ENCODE assay signal across 9 cellular contexts in the genomic region with DNA sequence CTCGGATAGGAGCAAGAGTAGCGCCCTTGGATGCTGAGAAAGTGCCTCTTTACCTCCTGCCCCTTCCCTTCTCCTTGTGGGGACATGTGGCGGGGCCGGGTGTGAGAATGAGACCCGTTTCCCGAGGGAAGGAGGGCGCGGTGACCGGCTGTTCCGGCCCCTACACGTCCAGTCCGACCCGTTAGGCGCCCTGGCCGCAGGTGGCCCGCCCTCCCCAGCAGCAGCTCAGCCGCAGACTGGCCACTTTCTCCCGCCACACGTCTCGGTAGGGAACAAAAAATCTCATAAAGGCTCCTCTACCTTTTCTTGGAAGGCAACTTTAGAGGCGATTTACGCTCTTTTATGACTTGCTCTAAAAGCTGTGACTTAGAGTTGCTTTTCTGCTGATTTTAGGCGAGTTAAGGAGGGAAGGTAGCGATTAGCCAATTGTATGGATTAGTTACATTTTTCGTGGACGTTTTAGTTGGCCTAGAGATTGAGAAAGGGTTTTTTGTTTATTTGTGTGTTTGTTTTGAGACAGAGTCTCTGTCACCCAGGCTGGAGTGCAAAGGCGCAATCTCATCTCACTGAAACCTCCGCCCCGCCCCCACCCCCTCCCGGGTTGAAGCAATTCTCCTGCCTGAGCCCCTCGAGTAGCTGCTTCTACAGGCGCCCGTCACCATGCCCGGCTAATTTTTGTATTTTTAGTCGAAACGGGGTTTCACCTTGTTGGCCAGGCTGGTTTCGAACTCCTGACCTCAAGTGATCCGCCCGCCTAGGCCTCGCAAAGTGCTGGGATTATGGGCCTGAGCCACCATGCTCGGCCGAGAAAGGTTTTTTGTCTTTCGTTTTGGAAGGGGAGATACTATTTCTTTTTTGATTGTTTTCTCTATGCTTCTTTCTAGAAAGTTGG. TPM values are rescaled to one million over a fixed set of nuclear protein-coding genes. Genes with fewer than 3 reads are reported as not detected.
DNase-seq lines count a peak whose midpoint lies in the region; ATAC-seq and TF ChIP-seq lines count a peak whose summit lies in the region.
"Had no signal": no experiment of that assay in that cellular context is flagged by ENCODE, and none has a peak within 500 bp of the region (broad histone marks: within the 10 kb centered on the region; RNA-seq: fewer than 3 reads in every experiment).

No MANE protein-coding gene starts in this region.

- H3K4me3 ChIP-seq in GM06990 (replicated peaks; ENCODE audit: low read depth, low read length) (peak overlapping the region; percentile 79), Panc1 (ENCODE audit: low read depth in 2 of 2, low read length in 2 of 2) (peak overlapping the region; percentile 64 to 65), fibroblast of villous mesenchyme (ENCODE audit: low read depth, low read length) (peak overlapping the region; percentile 58), ovary (peak overlapping the region; percentile 57)

- H3K9me3 ChIP-seq in Panc1 (ENCODE audit: control insufficient read depth, insufficient read depth, low read depth, low read length) (no peaks in the 10 kb centered on the region), ovary (no peaks in the 10 kb centered on the region)

- WGBS in ovary, 3 donors, result 57 to 75% (median 67%) methylated on average over 43 of the region's 43 CpGs

- POLR2A ChIA-PET in Panc1 (lab: Charles Lee), result interaction anchor here (0.6 to 0.7 kb wide), 2 partner anchors 18 to 33 kb away, joined by 7 to 13 read pairs; no protein-coding TSS in a partner anchor

- in situ Hi-C loops in Panc1 (cut with HindIII; ENCODE audit: low pct_unique_long_range_greater_than_20kb, low sequenced_read_pairs), result no loop called here

- no peak for TF ChIP-seq CTCF in GM06990 (IDR thresholded peaks at IDR 0.05; ENCODE audit: insufficient read depth, low read length, poor library complexity, severe bottlenecking)
- no peak for TF ChIP-seq CTCF in Panc1 (IDR thresholded peaks at IDR 0.05)
- TF ChIP-seq CTCF in fibroblast of villous mesenchyme (IDR thresholded peaks at IDR 0.05; ENCODE audit: insufficient read depth, low read depth, low read length), result no peak
- TF ChIP-seq CTCF in ovary (IDR thresholded peaks at IDR 0.05), result no peak

- intact Hi-C loops in Panc1 (cut with micrococcal nuclease; ENCODE audit: unreplicated experiment) (no loop called here), ovary (cut with DNase I) (no loop called here)

- ATAC-seq in Panc1, result peak; percentile 71
- no peak for ATAC-seq in GM18858 (IDR thresholded peaks at IDR 0.05; ENCODE audit: unreplicated experiment)

- H3K27me3 ChIP-seq in GM06990 (replicated peaks; ENCODE audit: control insufficient read depth, insufficient read depth, low read length) (no peaks in the 10 kb centered on the region), Panc1 (ENCODE audit: control insufficient read depth, insufficient read depth, low read length) (no peaks in the 10 kb centered on the region), ovary (no peaks in the 10 kb centered on the region)

- peak; percentile 54 for DNase-seq in GM06990 (ENCODE audit: extremely low read depth, insufficient read length)
- DNase-seq in Panc1 (ENCODE audit: low read depth, low spot score), result no peak
- DNase-seq in fibroblast of villous mesenchyme (ENCODE audit: low read depth), result no peak
- DNase-seq in ovary, result peak in 4 of 5 donors; percentile 20 to 47 (median 36)
- DNase-seq in HPDE6-E6E7 (ENCODE audit: extremely low spot score), result no peak
- DNase-seq in NOMO-1 (lab: John Stamatoyannopoulos, UW; ENCODE audit: unreplicated experiment in 2 of 2), result no peak
- no peak for DNase-seq in activated CD4-positive, CD25-positive, alpha-beta regulatory T cell (lab: John Stamatoyannopoulos, UW)

- no peak for TF ChIP-seq EP300 in ovary (IDR thresholded peaks at IDR 0.05)

- BruUV-seq in Panc1 (replicated peaks; lab: Mats Ljungman, UMichigan), result no TSS peak

- peaks cover 13% of the 10 kb centered on the region for H3K4me1 ChIP-seq in Panc1 (ENCODE audit: control insufficient read depth, insufficient read depth, low read length)
- H3K4me1 ChIP-seq in ovary (ENCODE audit: insufficient read depth), result peaks cover 2% of the 10 kb centered on the region

- no peaks in the 10 kb centered on the region for H3K36me3 ChIP-seq in GM06990 (ENCODE audit: control insufficient read depth, insufficient read depth, low read length)
- H3K36me3 ChIP-seq in Panc1 (ENCODE audit: control insufficient read depth, insufficient read depth, low read length), result no peaks in the 10 kb centered on the region
- no peaks in the 10 kb centered on the region for H3K36me3 ChIP-seq in ovary

- CTCF ChIA-PET in Panc1 (lab: Charles Lee), result no interaction called here

- H3K27ac ChIP-seq in Panc1 (ENCODE audit: low read length) (peak overlapping the region; percentile 81), ovary (peak overlapping the region in 1 of 2 donors; percentile 71)

- no peak for TF ChIP-seq POLR2A in ovary (IDR thresholded peaks at IDR 0.05)

RNA-seq across cellular contexts. Expression of a gene that starts 8.3 kb away (rescaled TPM):
- not detected for total RNA-seq in Panc1 (2021; ENCODE audit: unreplicated experiment)
- not detected for polyA plus RNA-seq in Panc1 (2012; ENCODE audit: insufficient read length)
- total RNA-seq in fibroblast of villous mesenchyme, result 0.32 TPM in 1 of 2 replicates, not detected in the other
- total RNA-seq in ovary, result not detected
- polyA plus RNA-seq in ovary, result under 1 TPM in 1 of 2 donors, not detected in 1; 0.11 TPM
- total RNA-seq: T-helper 1 cell treated with Interleukin-12 subunit alpha and Interleukin-12 subunit beta and Interleukin-4 antibody, amounts not matched to agents 30 ng/mL and 1 ng/mL, for 36 hours had no signal

Comparison
In these comparisons a context has a peak if more than half of its experiments do, and no peak if none do; other contexts are left out.
1. DNase-seq: peak in GM06990 (single experiment) and ovary (4 of 5); none in Panc1 (single experiment), fibroblast of villous mesenchyme (single experiment), HPDE6-E6E7 (single experiment), NOMO-1 (0 of 2) and activated CD4-positive, CD25-positive, alpha-beta regulatory T cell (0 of 4).
2. Peak in every context shown above with its lines, with median percentiles within 50 percentile points of each other: H3K4me3 ChIP-seq.